2 cellular contexts compared by ENCODE assay signal in genomic region chr11:122690292-122690691, GRCh38.
TF ChIP-seq lines count a peak whose summit lies in the region.

No MANE protein-coding gene starts in this region.

TF ChIP-seq in IMR-90, 13 proteins besides CTCF, POLR2A, EP300 and RAD21:
- TF ChIP-seq SMC3 (IDR thresholded peaks at IDR 0.05; ENCODE audit: low read depth, low read length) (no peak), MXI1 (IDR thresholded peaks at IDR 0.05; ENCODE audit: borderline replicate concordance, low read depth, low read length) (no peak), MAZ (IDR thresholded peaks at IDR 0.05; ENCODE audit: borderline replicate concordance, low read depth, low read length) (no peak), RFX5 (IDR thresholded peaks at IDR 0.05; ENCODE audit: low read depth, low read length) (no peak), RCOR1 (IDR thresholded peaks at IDR 0.05; ENCODE audit: insufficient replicate concordance, low read length) (no peak), FOS (IDR thresholded peaks at IDR 0.05; ENCODE audit: low read depth, low read length) (no peak), ELK1 (IDR thresholded peaks at IDR 0.05; ENCODE audit: borderline replicate concordance, low read depth, low read length) (no peak), NFE2L2 (IDR thresholded peaks at IDR 0.05; ENCODE audit: low read depth, low read length) (no peak), BHLHE40 (IDR thresholded peaks at IDR 0.05; ENCODE audit: low read depth, low read length) (no peak), MAFK (IDR thresholded peaks at IDR 0.05; ENCODE audit: low read depth, low read length) (no peak)

TF ChIP-seq in H1, 55 proteins besides CTCF, POLR2A, EP300 and RAD21:
- TF ChIP-seq ATF3 (IDR thresholded peaks at IDR 0.05; ENCODE audit: insufficient read depth, low read depth, low read length): no peak
- TF ChIP-seq USF2 (IDR thresholded peaks at IDR 0.05; ENCODE audit: low read length): no peak
